In the genomic region with DNA sequence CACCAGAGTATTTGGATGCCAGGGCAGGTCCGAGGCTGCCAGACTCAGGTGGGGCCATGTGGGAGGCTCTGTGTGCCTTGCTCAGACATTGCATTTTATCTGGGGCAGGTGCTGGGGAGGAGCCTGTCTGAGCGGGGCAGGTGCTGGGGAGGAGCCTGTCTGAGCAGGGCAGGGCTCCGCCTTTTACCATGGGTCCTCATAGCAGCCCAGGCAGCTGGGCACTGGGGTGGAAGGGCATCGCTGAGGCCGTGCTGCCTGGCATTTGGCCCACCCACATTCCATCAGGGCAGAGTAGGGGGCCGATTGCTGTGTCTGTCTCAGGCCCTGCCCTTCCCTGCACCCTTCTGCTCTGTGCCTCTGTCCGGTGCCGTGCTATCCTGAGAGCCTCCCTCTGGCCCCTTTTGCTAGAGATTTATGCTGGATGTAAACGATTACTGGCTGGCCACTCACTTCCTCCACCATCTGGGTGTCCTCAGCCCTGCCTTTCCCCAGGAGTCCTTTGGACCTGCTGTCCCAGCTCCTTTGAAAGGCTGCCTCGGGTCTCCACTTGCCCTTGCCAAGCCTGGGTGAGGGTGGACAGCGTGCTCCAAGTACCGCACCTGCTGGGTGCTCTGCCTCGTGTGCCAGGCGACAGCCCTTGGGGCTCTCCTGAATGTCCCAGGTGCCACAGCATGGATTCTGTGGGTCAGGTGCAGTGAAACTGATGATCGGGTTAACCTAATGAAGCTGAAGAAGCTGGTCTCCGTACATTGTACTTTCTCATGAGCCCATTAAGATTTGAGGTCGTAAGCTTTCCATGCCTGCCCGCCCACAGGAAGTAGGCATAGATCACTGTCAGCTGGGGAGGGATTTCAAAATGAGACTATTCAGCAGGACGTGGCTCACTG, we compare ENCODE assay signal across 8 cellular contexts.
DNase-seq lines count a peak whose midpoint lies in the region; ATAC-seq and TF ChIP-seq lines count a peak whose summit lies in the region.

No MANE protein-coding gene starts in this region.

- H2AFZ ChIP-seq in DND-41 (ENCODE audit: low read depth, low read length), result no peak overlapping the region

- TF ChIP-seq CTCF in DND-41 (IDR thresholded peaks at IDR 0.05; ENCODE audit: borderline replicate concordance, extremely low read depth, low read length, poor library complexity, severe bottlenecking), result no peak
- no peak for TF ChIP-seq CTCF in mesothelial cell of epicardium (IDR thresholded peaks at IDR 0.05; ENCODE audit: unreplicated experiment)

- no peaks in the 10 kb centered on the region for H3K9me3 ChIP-seq in DND-41 (ENCODE audit: insufficient read depth, low read length, severe bottlenecking)

- no peaks in the 10 kb centered on the region for H3K79me2 ChIP-seq in DND-41 (ENCODE audit: insufficient read depth, low read length)

- H4K20me1 ChIP-seq in DND-41 (ENCODE audit: insufficient read depth, low read length), result peaks cover 30% of the 10 kb centered on the region

- no peaks in the 10 kb centered on the region for H3K27me3 Mint-ChIP-seq in mesothelial cell of epicardium (ENCODE audit: low read depth)

- no peak overlapping the region for H3K4me2 ChIP-seq in DND-41 (ENCODE audit: insufficient read depth, low read length)

- no peak overlapping the region for H3K4me3 ChIP-seq in DND-41 (ENCODE audit: low read depth in 1 of 2, low read length in 2 of 2)

- peaks cover 16% of the 10 kb centered on the region for H3K4me1 Mint-ChIP-seq in mesothelial cell of epicardium

- no peak overlapping the region for H3K27ac Mint-ChIP-seq in mesothelial cell of epicardium

- DNase-seq in DND-41, result peak; percentile 32
- peak; percentile 78 for DNase-seq in NCI-H1436 treated with DMSO at 0.1 percent for 48 hours (lab: John Stamatoyannopoulos, UW)
- peak; percentile 77 for DNase-seq in amniotic epithelial cell (ENCODE audit: low read depth)
- DNase-seq in myocyte (ENCODE audit: low read depth), result peak; percentile 27
- no peak for DNase-seq in GOT3 (lab: John Stamatoyannopoulos, UW)
- no peak for DNase-seq in activated CD8-positive, alpha-beta memory T cell treated with anti-CD3 and anti-CD28 coated beads for 24 hours
- DNase-seq in mesothelial cell of epicardium (ENCODE audit: low spot score in 2 of 2, unreplicated experiment in 2 of 2), result no peak

- peaks cover 3% of the 10 kb centered on the region; the same call in 1 of the 2 replicates for H3K4me1 ChIP-seq in DND-41 (ENCODE audit: insufficient read depth, low read length)

- no peaks in the 10 kb centered on the region for H3K36me3 ChIP-seq in DND-41 (ENCODE audit: insufficient read depth, low read length)

- peak overlapping the region; percentile 15 for H3K27ac ChIP-seq in DND-41 (ENCODE audit: low read length)

- peaks cover 8% of the 10 kb centered on the region for H3K36me3 Mint-ChIP-seq in mesothelial cell of epicardium

- no peaks in the 10 kb centered on the region for H3K9me3 Mint-ChIP-seq in mesothelial cell of epicardium

- ATAC-seq in DND-41 (ENCODE audit: insufficient read depth, low read depth), result peak; percentile 79
- ATAC-seq in HG03571 (IDR thresholded peaks at IDR 0.05; ENCODE audit: unreplicated experiment), result no peak

- no peak overlapping the region for H3K9ac ChIP-seq in DND-41 (ENCODE audit: low read depth, low read length)

- no peaks in the 10 kb centered on the region for H3K27me3 ChIP-seq in DND-41 (ENCODE audit: insufficient read depth, low read length, poor library complexity)

- no peak overlapping the region for H3K4me3 Mint-ChIP-seq in mesothelial cell of epicardium

Comparison
In these comparisons a context has a peak if more than half of its experiments do, and no peak if none do; other contexts are left out.
1. DNase-seq: peak in DND-41 (single experiment), NCI-H1436 treated with DMSO at 0.1 percent for 48 hours (single experiment), amniotic epithelial cell (single experiment) and myocyte (single experiment); none in GOT3 (single experiment), activated CD8-positive, alpha-beta memory T cell treated with anti-CD3 and anti-CD28 coated beads for 24 hours (single experiment) and mesothelial cell of epicardium (0 of 2).